ENCODE assay signal across 8 cellular contexts in the genomic region with DNA sequence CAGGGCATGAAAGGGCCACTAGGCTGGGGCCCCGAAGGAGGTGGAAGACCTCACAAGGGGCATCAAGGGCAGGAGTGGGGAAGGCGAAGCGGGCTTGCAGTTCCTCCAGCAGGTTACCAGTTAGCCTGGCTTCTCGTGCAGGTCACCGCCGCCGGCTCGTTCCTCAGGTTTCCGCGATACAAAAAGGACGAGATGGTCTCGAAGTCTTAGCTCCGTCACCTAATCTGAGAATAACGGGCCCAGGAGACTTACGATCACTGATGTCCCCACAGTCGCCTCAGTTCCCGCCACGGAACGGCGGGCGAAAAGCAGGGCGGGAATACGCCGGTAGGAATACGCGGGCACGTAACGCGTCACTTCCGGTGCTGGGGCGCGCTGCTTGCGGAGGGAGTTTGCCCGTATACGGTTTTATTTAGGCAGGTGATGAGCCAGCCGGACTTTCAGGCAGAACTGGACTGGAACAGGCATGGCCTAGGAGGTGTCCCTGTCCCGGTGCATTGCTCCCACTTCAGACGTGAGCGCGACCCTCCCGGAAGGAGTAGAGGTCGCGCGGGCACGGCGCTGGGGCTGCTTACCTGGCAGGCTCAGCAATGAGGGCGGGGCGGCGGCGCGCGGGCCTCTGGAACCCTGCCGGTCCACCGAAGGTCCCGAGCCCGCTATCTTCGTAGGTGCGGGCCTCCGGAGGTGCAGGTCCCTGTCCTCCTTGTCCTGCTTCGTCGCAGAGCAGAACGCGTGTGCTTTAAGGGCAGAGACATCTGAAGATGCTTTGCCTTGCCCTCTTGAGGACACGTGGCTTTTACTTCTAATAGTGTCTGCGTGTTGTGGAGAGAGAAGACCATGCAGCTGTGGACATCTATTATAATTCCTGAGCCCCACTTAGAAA. TPM values are rescaled to one million over a fixed set of nuclear protein-coding genes. Genes with fewer than 3 reads are reported as not detected.
DNase-seq lines count a peak whose midpoint lies in the region; ATAC-seq lines count a peak whose summit lies in the region.

A gene with protein sequence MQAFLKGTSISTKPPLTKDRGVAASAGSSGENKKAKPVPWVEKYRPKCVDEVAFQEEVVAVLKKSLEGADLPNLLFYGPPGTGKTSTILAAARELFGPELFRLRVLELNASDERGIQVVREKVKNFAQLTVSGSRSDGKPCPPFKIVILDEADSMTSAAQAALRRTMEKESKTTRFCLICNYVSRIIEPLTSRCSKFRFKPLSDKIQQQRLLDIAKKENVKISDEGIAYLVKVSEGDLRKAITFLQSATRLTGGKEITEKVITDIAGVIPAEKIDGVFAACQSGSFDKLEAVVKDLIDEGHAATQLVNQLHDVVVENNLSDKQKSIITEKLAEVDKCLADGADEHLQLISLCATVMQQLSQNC (minus strand): TSS at position 310 of the 883 bp plus-strand sequence. CDS start 1,769 bp downstream, outside the sequence.

- H2BK120ac ChIP-seq in mesenchymal stem cell (ENCODE audit: low read depth, low read length): no peak within 1 kb of the TSS

- H3K9ac ChIP-seq in mesenchymal stem cell (ENCODE audit: low read length): peak within 1 kb of the TSS; percentile 93

- peak within 1 kb of the TSS; percentile 89 to 97 (median 95) for H3K27ac Mint-ChIP-seq in CD4-positive, alpha-beta memory T cell
- peak within 1 kb of the TSS; percentile 91 to 94 for H3K27ac Mint-ChIP-seq in effector memory CD8-positive, alpha-beta T cell

- peak within 1 kb of the TSS; percentile 98 for H3K4me2 ChIP-seq in mesenchymal stem cell (ENCODE audit: low read length, poor library complexity, severe bottlenecking)

- POLR2A ChIA-PET in CD4-positive, alpha-beta memory T cell (lab: Charles Lee; ENCODE audit: partially characterized antibody): interaction anchor here (0.6 to 7.5 kb wide), 9 partner anchors 14 to 239 kb away, joined by 3 to 160 read pairs (median 7); a partner anchor contains a TSS

- DNase-seq in CD4-positive, alpha-beta memory T cell: peak; percentile 81 to 88 (median 83)
- DNase-seq in HK-2 (ENCODE audit: unreplicated experiment) (peak; percentile 87), NOMO-1 (lab: John Stamatoyannopoulos, UW; ENCODE audit: unreplicated experiment in 2 of 2) (peak; percentile 84 to 91), mesenchymal stem cell (peak; percentile 68)
- peak; percentile 96 for DNase-seq in activated CD8-positive, alpha-beta memory T cell treated with anti-CD3 and anti-CD28 coated beads for 24 hours
- DNase-seq in effector memory CD8-positive, alpha-beta T cell: peak; percentile 73 to 78 (median 74)
- DNase-seq in stimulated activated CD8-positive, alpha-beta memory T cell treated with anti-CD3 and anti-CD28 coated beads, Interleukin-12 subunit alpha, Interleukin-12 subunit beta, amount 100 ng/mL, for 4 hours (ENCODE audit: low read depth): peak; percentile 76

- peak within 1 kb of the TSS; percentile 78 for H4K91ac ChIP-seq in mesenchymal stem cell (ENCODE audit: low read length)

- H3K79me1 ChIP-seq in mesenchymal stem cell (replicated peaks; ENCODE audit: low read length, poor library complexity, severe bottlenecking): peaks cover 7% of the 10 kb centered on the region

- H2BK5ac ChIP-seq in mesenchymal stem cell (ENCODE audit: low read depth, low read length, poor library complexity, severe bottlenecking): no peak within 1 kb of the TSS

- H3K27me3 Mint-ChIP-seq in CD4-positive, alpha-beta memory T cell: no peaks in the 10 kb centered on the region
- H3K27me3 Mint-ChIP-seq in effector memory CD8-positive, alpha-beta T cell: no peaks in the 10 kb centered on the region

- no peaks in the 10 kb centered on the region for H3K9me3 Mint-ChIP-seq in CD4-positive, alpha-beta memory T cell
- no peaks in the 10 kb centered on the region for H3K9me3 Mint-ChIP-seq in effector memory CD8-positive, alpha-beta T cell

- H3K23ac ChIP-seq in mesenchymal stem cell (ENCODE audit: low read length in 2 of 2): peak within 1 kb of the TSS in 1 of 2 experiments; percentile 6

- peak within 1 kb of the TSS; percentile 93 to 98 (median 96) for H3K4me3 Mint-ChIP-seq in CD4-positive, alpha-beta memory T cell
- peak within 1 kb of the TSS; percentile 88 for H3K4me3 Mint-ChIP-seq in effector memory CD8-positive, alpha-beta T cell

- intact Hi-C loops in CD4-positive, alpha-beta memory T cell (cut with micrococcal nuclease): loop anchor here (1.0 to 5.0 kb wide), 5 partner anchors 21 to 868 kb away; a partner anchor contains a TSS

- no peak within 1 kb of the TSS for H2BK15ac ChIP-seq in mesenchymal stem cell (ENCODE audit: low read depth, poor library complexity, severe bottlenecking)

- CTCF ChIA-PET in CD4-positive, alpha-beta memory T cell (lab: Charles Lee; ENCODE audit: partially characterized antibody): interaction anchor here (0.6 to 3.4 kb wide), 8 partner anchors 15 to 863 kb away, joined by 3 to 20 read pairs (median 4); a partner anchor contains a TSS

- no peak within 1 kb of the TSS for H2BK12ac ChIP-seq in mesenchymal stem cell (ENCODE audit: low read length in 2 of 2)

- WGBS in mesenchymal stem cell: 1% methylated on average over 64 of the region's 65 CpGs

- H3K9me3 ChIP-seq in CD4-positive, alpha-beta memory T cell (ENCODE audit: control insufficient read depth in 1 of 2, low read length in 2 of 2): no peaks in the 10 kb centered on the region
- H3K9me3 ChIP-seq in mesenchymal stem cell (ENCODE audit: control insufficient read depth, low read length): no peaks in the 10 kb centered on the region

- H3K36me3 ChIP-seq in CD4-positive, alpha-beta memory T cell (ENCODE audit: insufficient read depth, low read length): no peaks in the 10 kb centered on the region
- peaks cover 4 to 11% of the 10 kb centered on the region in 2 experiments for H3K36me3 ChIP-seq in mesenchymal stem cell (ENCODE audit: control insufficient read depth in 1 of 2, insufficient read depth in 2 of 2, low read depth in 1 of 2, low read length in 2 of 2)

- peak; percentile 95 for ATAC-seq in GM19463 (IDR thresholded peaks at IDR 0.05; ENCODE audit: unreplicated experiment)
- ATAC-seq in effector memory CD8-positive, alpha-beta T cell (replicated peaks): peak; percentile 86

- peak within 1 kb of the TSS; percentile 86 to 88 for H3K18ac ChIP-seq in mesenchymal stem cell (ENCODE audit: low read depth in 1 of 2, low read length in 2 of 2)

- H3K4me1 ChIP-seq in CD4-positive, alpha-beta memory T cell (ENCODE audit: insufficient read depth, low read length): peaks cover 18% of the 10 kb centered on the region
- H3K4me1 ChIP-seq in mesenchymal stem cell (ENCODE audit: control insufficient read depth, insufficient read depth, low read depth, low read length): peaks cover 2% of the 10 kb centered on the region

- H3K4me3 ChIP-seq in CD4-positive, alpha-beta memory T cell (ENCODE audit: low read length in 2 of 2): peak within 1 kb of the TSS; percentile 90 to 98
- H3K4me3 ChIP-seq in mesenchymal stem cell (ENCODE audit: insufficient read depth in 1 of 2, low read depth in 1 of 2, low read length in 2 of 2): peak within 1 kb of the TSS; percentile 67 to 95

- peak within 1 kb of the TSS; percentile 59 to 92 for H3K4ac ChIP-seq in mesenchymal stem cell (ENCODE audit: low read depth in 1 of 2, low read length in 2 of 2)

- no peaks in the 10 kb centered on the region for H3K27me3 ChIP-seq in CD4-positive, alpha-beta memory T cell (ENCODE audit: insufficient read depth, low read length)
- H3K27me3 ChIP-seq in mesenchymal stem cell (ENCODE audit: control insufficient read depth in 1 of 2, insufficient read depth in 1 of 2, low read length in 2 of 2): peaks cover 0 to 4% of the 10 kb centered on the region in 2 experiments

- peak within 1 kb of the TSS; percentile 67 for H2AFZ ChIP-seq in mesenchymal stem cell (ENCODE audit: low read depth, low read length)

- peaks cover 11 to 33% (median 17%) of the 10 kb centered on the region in 4 donors for H3K4me1 Mint-ChIP-seq in CD4-positive, alpha-beta memory T cell
- H3K4me1 Mint-ChIP-seq in effector memory CD8-positive, alpha-beta T cell (ENCODE audit: low read depth in 2 of 2): peaks cover 6 to 9% of the 10 kb centered on the region in 2 donors

- H4K8ac ChIP-seq in mesenchymal stem cell (ENCODE audit: low read length): peak within 1 kb of the TSS; percentile 94

- H3K14ac ChIP-seq in mesenchymal stem cell (ENCODE audit: low read length in 2 of 2): no peak within 1 kb of the TSS

- peaks cover 4 to 14% of the 10 kb centered on the region in 2 donors for H3K36me3 Mint-ChIP-seq in CD4-positive, alpha-beta memory T cell
- peaks cover 17% of the 10 kb centered on the region for H3K36me3 Mint-ChIP-seq in effector memory CD8-positive, alpha-beta T cell (ENCODE audit: insufficient read depth)

- H2AK5ac ChIP-seq in mesenchymal stem cell (ENCODE audit: low read length, severe bottlenecking): peak within 1 kb of the TSS; percentile 62

- peak within 1 kb of the TSS; percentile 93 for H3K27ac ChIP-seq in CD4-positive, alpha-beta memory T cell (ENCODE audit: low read depth, low read length)
- peak within 1 kb of the TSS; percentile 54 for H3K27ac ChIP-seq in mesenchymal stem cell (ENCODE audit: low read length, poor library complexity, severe bottlenecking)

RNA-seq across cellular contexts. Expression of the gene that starts here (rescaled TPM):
- 10 to 100 TPM; 21.5 to 24.6 TPM for total RNA-seq in CD4-positive, alpha-beta memory T cell
- 10 to 100 TPM; 18.4 to 19.0 TPM for polyA plus RNA-seq in CD4-positive, alpha-beta memory T cell
- polyA plus RNA-seq in mesenchymal stem cell (2013, experiment 1 of 2): 11.5 TPM
- polyA plus RNA-seq in mesenchymal stem cell (2013, experiment 2 of 2): 11.5 TPM

Comparison
In these comparisons a context has a peak if more than half of its experiments do, and no peak if none do; other contexts are left out.
1. Peak in every context shown above with its lines: DNase-seq, ATAC-seq, H3K4me3 ChIP-seq and H3K27ac ChIP-seq.